Comparison of ENCODE assay signal across 8 cellular contexts in the genomic region with DNA sequence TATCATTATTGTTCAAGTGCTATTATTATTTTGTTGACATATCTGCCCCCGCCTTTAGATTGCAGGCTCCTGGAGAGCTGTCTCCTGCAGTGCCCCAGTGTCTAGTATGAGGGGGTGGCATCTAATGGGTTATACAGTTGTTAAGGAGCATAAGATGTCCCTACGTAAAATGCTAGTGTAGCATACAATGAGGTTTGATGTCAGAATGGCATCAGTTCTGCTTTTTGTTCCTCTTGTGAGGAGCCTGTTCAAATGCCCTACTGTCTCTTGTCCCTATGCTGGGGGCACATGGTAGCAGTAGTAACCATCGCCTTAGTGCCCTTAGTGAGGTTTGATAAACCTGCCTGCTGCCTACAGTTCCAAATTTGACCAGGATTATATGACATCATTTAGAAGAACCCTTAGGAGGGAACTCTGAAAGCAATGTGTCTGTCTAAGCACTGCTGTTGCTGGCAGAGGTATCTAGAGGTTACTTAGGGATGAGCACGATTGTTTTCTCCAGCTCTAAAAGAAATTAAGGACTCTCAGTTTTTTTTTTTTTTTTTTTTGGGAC.
DNase-seq lines count a peak whose midpoint lies in the region; ATAC-seq and TF ChIP-seq lines count a peak whose summit lies in the region.

No MANE protein-coding gene starts in this region.

- H3K27me3 Mint-ChIP-seq in activated naive CD8-positive, alpha-beta T cell, result no peaks in the 10 kb centered on the region

- DNase-seq in GM12865 (ENCODE audit: low read depth) (peak; percentile 69), RPMI8226 (no peak), DMS53 (lab: John Stamatoyannopoulos, UW) (no peak), DMS79 (lab: John Stamatoyannopoulos, UW) (no peak), NCI-H2029 treated with DMSO at 0.1 percent for 48 hours (lab: John Stamatoyannopoulos, UW) (no peak)

- ATAC-seq in GM19397 (IDR thresholded peaks at IDR 0.05; ENCODE audit: unreplicated experiment) (peak; percentile 49), HG03159 (IDR thresholded peaks at IDR 0.05; ENCODE audit: unreplicated experiment) (peak; percentile 68)

- no peak overlapping the region for H3K4me3 Mint-ChIP-seq in activated naive CD8-positive, alpha-beta T cell

- TF ChIP-seq CTCF in GM12865 (IDR thresholded peaks at IDR 0.05; ENCODE audit: insufficient read depth, low read depth, low read length, missing control alignments), result no peak

- peak overlapping the region; percentile 74 for H3K27ac Mint-ChIP-seq in activated naive CD8-positive, alpha-beta T cell

- H3K36me3 Mint-ChIP-seq in activated naive CD8-positive, alpha-beta T cell, result no peaks in the 10 kb centered on the region

- peaks cover 38% of the 10 kb centered on the region for H3K4me1 Mint-ChIP-seq in activated naive CD8-positive, alpha-beta T cell (ENCODE audit: low read depth)

- H3K9me3 Mint-ChIP-seq in activated naive CD8-positive, alpha-beta T cell (ENCODE audit: low read depth), result no peaks in the 10 kb centered on the region

- H3K4me3 ChIP-seq in GM12865 (ENCODE audit: low read depth, low read length), result peak overlapping the region; percentile 36
